8 cellular contexts compared by ENCODE assay signal in genomic region chr1:109041614-109042473, GRCh38. TPM values are rescaled to one million over a fixed set of nuclear protein-coding genes. Genes with fewer than 3 reads are reported as not detected.
DNase-seq lines count a peak whose midpoint lies in the region; ATAC-seq, FAIRE-seq and TF ChIP-seq lines count a peak whose summit lies in the region.

Gene WDR47, minus strand, starts transcription at chr1:109042102. Its CDS starts 18,590 bp downstream, at chr1:109023512.

- TF ChIP-seq CTCF in AG10803 (conservative IDR thresholded peaks at IDR 0.05; ENCODE audit: low read length) (no peak), keratinocyte (optimal IDR thresholded peaks at IDR 0.05 in 1 of 3, IDR thresholded peaks at IDR 0.05 in 1 of 3, conservative IDR thresholded peaks at IDR 0.05 in 1 of 3; ENCODE audit: extremely low read depth in 1 of 3, insufficient read depth in 2 of 3, low read length in 3 of 3) (no peak)

- no peak for FAIRE-seq in keratinocyte (lab: Jason Lieb, UNC)

- no peaks in the 10 kb centered on the region for H3K27me3 ChIP-seq in keratinocyte (ENCODE audit: control insufficient read depth, extremely low read depth, insufficient read depth, low read length)

- dilution Hi-C loops in keratinocyte (cut with MboI; ENCODE audit: extremely low pct_ligation_motif_present, low sequenced_read_pairs), result no loop called here

- peaks cover 10% of the 10 kb centered on the region for H3K4me1 ChIP-seq in keratinocyte (ENCODE audit: control insufficient read depth, extremely low read depth, insufficient read depth, low read length)

- peak within 1 kb of the TSS; percentile 55 for H2AFZ ChIP-seq in keratinocyte (ENCODE audit: control insufficient read depth, low read length)

- H3K4me3 ChIP-seq in AG10803 (ENCODE audit: low read length) (peak within 1 kb of the TSS; percentile 90), keratinocyte (ENCODE audit: control insufficient read depth in 2 of 3, extremely low read depth in 1 of 3, insufficient read depth in 2 of 3, low read depth in 1 of 3, low read length in 3 of 3) (peak within 1 kb of the TSS; percentile 69 to 100 (median 88))

- no peaks in the 10 kb centered on the region for H4K20me1 ChIP-seq in keratinocyte (ENCODE audit: control insufficient read depth, extremely low read depth, insufficient read depth, low read length)

- peak; percentile 95 for DNase-seq in AG10803 (ENCODE audit: low read depth)
- peak; percentile 92 to 99 for DNase-seq in NCI-H446 (lab: John Stamatoyannopoulos, UW)
- DNase-seq in activated CD4-positive, CD25-positive, alpha-beta regulatory T cell treated with anti-CD3 and anti-CD28 coated beads, Interleukin-2, amount 50 U/mL, for 72 hours, result peak; percentile 94
- peak; percentile 82 to 88 for DNase-seq in cerebellar nuclear complex (lab: John Stamatoyannopoulos, UW)
- DNase-seq in keratinocyte (ENCODE audit: low read depth, low spot score), result peak; percentile 84
- DNase-seq in stimulated activated CD4-positive, alpha-beta T cell treated with anti-CD3 and anti-CD28 coated beads, Interleukin-12 subunit alpha, Interleukin-12 subunit beta, amount 100 ng/mL, for 48 hours (ENCODE audit: low read depth in 2 of 3, low spot score in 1 of 3), result peak; percentile 89 to 95 (median 93)

- peaks cover 45% of the 10 kb centered on the region for H3K79me2 ChIP-seq in keratinocyte (ENCODE audit: control insufficient read depth, insufficient read depth, low read length)

- peak within 1 kb of the TSS; percentile 88 for H3K9ac ChIP-seq in keratinocyte (ENCODE audit: control insufficient read depth, extremely low read depth, insufficient read depth, low read length)

- H3K27ac ChIP-seq in keratinocyte (ENCODE audit: control insufficient read depth, insufficient read depth, low read length), result peak within 1 kb of the TSS; percentile 54

- H3K9me1 ChIP-seq in keratinocyte (ENCODE audit: control insufficient read depth, extremely low read depth, insufficient read depth, low read length), result no peaks in the 10 kb centered on the region

- ATAC-seq in GM19043 (IDR thresholded peaks at IDR 0.05; ENCODE audit: low read depth, unreplicated experiment), result peak; percentile 96
- peak; percentile 94 for ATAC-seq in HG03354 (IDR thresholded peaks at IDR 0.05; ENCODE audit: poor library complexity, severe bottlenecking, unreplicated experiment)

- H3K4me2 ChIP-seq in keratinocyte (ENCODE audit: control insufficient read depth, extremely low read depth, insufficient read depth, low read depth, low read length), result peak within 1 kb of the TSS; percentile 92

- H3K36me3 ChIP-seq in keratinocyte (ENCODE audit: control insufficient read depth in 2 of 2, extremely low read depth in 1 of 2, insufficient read depth in 2 of 2, low read length in 2 of 2), result no peaks in the 10 kb centered on the region

- no peaks in the 10 kb centered on the region for H3K9me3 ChIP-seq in keratinocyte (ENCODE audit: control insufficient read depth, low read depth, low read length)

RNA-seq across cellular contexts. Expression of gene WDR47, which starts in this region (rescaled TPM):
- 32.8 to 54.7 TPM (median 54.2 TPM) in 3 replicates for polyA plus RNA-seq in keratinocyte
- 37.5 TPM for polyA plus RNA-seq in keratinocyte (2011; ENCODE audit: low read depth)
- 28.9 and 58.9 TPM in 2 replicates for polyA plus RNA-seq in keratinocyte (2011; cell fraction: cytosol; rRNA removed)
- polyA plus RNA-seq in keratinocyte (2011; cell fraction: nucleus; rRNA removed), result 69.8 and 89.9 TPM in 2 replicates
- 24.7 and 25.9 TPM in 2 replicates for polyA plus RNA-seq in keratinocyte (2012; ENCODE audit: low replicate concordance)
- 12.4 to 69.0 TPM (median 54.8 TPM) in 3 replicates for polyA minus RNA-seq in keratinocyte
- polyA minus RNA-seq in keratinocyte (2011; cell fraction: cytosol; rRNA and poly(A)+ RNA removed), result 54.5 TPM
- 54.8 and 87.1 TPM in 2 replicates for polyA minus RNA-seq in keratinocyte (2011; cell fraction: nucleus; rRNA and poly(A)+ RNA removed)

Comparison
In these comparisons a context has a peak if more than half of its experiments do, and no peak if none do; other contexts are left out.
1. Peak in every context shown above with its lines: DNase-seq, ATAC-seq, H3K4me3 ChIP-seq and H3K27ac ChIP-seq.